Comparison of ENCODE assay signal across 2 cellular contexts in genomic region chr17:31878703-31879073, GRCh38.
TF ChIP-seq lines count a peak whose summit lies in the region.

No MANE protein-coding gene starts in this region.

TF ChIP-seq in endothelial cell of umbilical vein, 7 proteins besides CTCF, POLR2A, EP300 and RAD21 (continued from another document):
- TF ChIP-seq MAX (IDR thresholded peaks at IDR 0.05; ENCODE audit: insufficient read depth, insufficient read length): no peak
- TF ChIP-seq MYC (IDR thresholded peaks at IDR 0.05; ENCODE audit: low read depth, low read length): no peak
- TF ChIP-seq EZH2 (IDR thresholded peaks at IDR 0.05; ENCODE audit: borderline replicate concordance, low read depth, low read length, severe bottlenecking): no peak
- TF ChIP-seq POLR2AphosphoS5 (IDR thresholded peaks at IDR 0.05; ENCODE audit: insufficient read depth, low read depth, low read length): no peak
- no peak for TF ChIP-seq JUN (IDR thresholded peaks at IDR 0.05; ENCODE audit: borderline replicate concordance, insufficient read depth, insufficient read length, low read depth)
- no peak for TF ChIP-seq GATA2 (IDR thresholded peaks at IDR 0.05; ENCODE audit: insufficient read depth, insufficient read length, low read depth, low read length)
TF ChIP-seq in endothelial cell of umbilical vein: peak in this region for 0.

TF ChIP-seq in SK-N-SH treated with all-trans-retinoic acid at 6 μM for 48 hours, 23 proteins besides CTCF, POLR2A, EP300 and RAD21 (continued from another document):
- TF ChIP-seq TSHZ2 (CRISPR knock-in tag; IDR thresholded peaks at IDR 0.05): no peak
- TF ChIP-seq RARB (CRISPR knock-in tag; IDR thresholded peaks at IDR 0.05): no peak
- TF ChIP-seq PPARA (CRISPR knock-in tag; IDR thresholded peaks at IDR 0.05; ENCODE audit: borderline replicate concordance): no peak
- no peak for TF ChIP-seq ISL1 (CRISPR knock-in tag; IDR thresholded peaks at IDR 0.05)
- no peak for TF ChIP-seq CREB5 (CRISPR knock-in tag; IDR thresholded peaks at IDR 0.05; ENCODE audit: low read depth)
- TF ChIP-seq ZC3H10 (CRISPR knock-in tag; IDR thresholded peaks at IDR 0.05): no peak
- no peak for TF ChIP-seq CSDC2 (CRISPR knock-in tag; IDR thresholded peaks at IDR 0.05)
- TF ChIP-seq BACH2 (CRISPR knock-in tag; IDR thresholded peaks at IDR 0.05; ENCODE audit: borderline replicate concordance): no peak
- TF ChIP-seq POU6F1 (CRISPR knock-in tag; IDR thresholded peaks at IDR 0.05; ENCODE audit: borderline replicate concordance, low read depth): no peak
